17 cellular contexts compared by ENCODE assay signal in genomic region chr22:44570476-44571445, GRCh38.
A peak's percentile ranks its signal among the peaks of the same experiment; 100 is the strongest.
DNase-seq lines count a peak whose midpoint lies in the region; ATAC-seq and TF ChIP-seq lines count a peak whose summit lies in the region.
"Had no signal": no experiment of that assay in that cellular context is flagged by ENCODE, and none has a peak within 500 bp of the region (broad histone marks: within the 10 kb centered on the region; RNA-seq: fewer than 3 reads in every experiment).

No MANE protein-coding gene starts in this region.

- TF ChIP-seq EP300 in neural cell (conservative IDR thresholded peaks at IDR 0.05; ENCODE audit: poor library complexity, severe bottlenecking) = no peak

- no peaks in the 10 kb centered on the region for H3K36me3 Mint-ChIP-seq in type B pancreatic cell
- H3K36me3 Mint-ChIP-seq: CD8-positive, alpha-beta memory T cell had no signal

- H3K27ac Mint-ChIP-seq in type B pancreatic cell = no peak overlapping the region

- no peaks in the 10 kb centered on the region for H4K20me1 ChIP-seq in neural cell (ENCODE audit: insufficient read depth)

- no peak overlapping the region for H3K4me3 ChIP-seq in neural cell (ENCODE audit: low read length)

- no peaks in the 10 kb centered on the region for H3K27me3 ChIP-seq in neural cell (ENCODE audit: insufficient read depth, low read depth, low read length)

- intact Hi-C loops in cardiac septum (cut with DNase I) = no loop called here
- intact Hi-C loops in Right ventricle myocardium inferior (cut with DNase I) = no loop called here

- no peak overlapping the region for H2AFZ ChIP-seq in neural cell (ENCODE audit: low read depth, low read length)

- H3K4me3 Mint-ChIP-seq in type B pancreatic cell = no peak overlapping the region
- H3K4me3 Mint-ChIP-seq: CD8-positive, alpha-beta memory T cell had no signal

- peaks cover 26% of the 10 kb centered on the region for H3K27me3 Mint-ChIP-seq in type B pancreatic cell

- H3K36me3 ChIP-seq in neural cell (ENCODE audit: insufficient read depth, low read length) = no peaks in the 10 kb centered on the region

- H3K79me2 ChIP-seq in neural cell (replicated peaks; ENCODE audit: insufficient read depth, low read length) = no peaks in the 10 kb centered on the region

- peak overlapping the region; percentile 60 for H3K27ac ChIP-seq in neural cell (ENCODE audit: low read length)

- TF ChIP-seq CTCF in neural cell (IDR thresholded peaks at IDR 0.05; ENCODE audit: poor library complexity, severe bottlenecking) (no peak), type B pancreatic cell (conservative IDR thresholded peaks at IDR 0.05) (no peak)

- TF ChIP-seq RAD21 in neural cell (conservative IDR thresholded peaks at IDR 0.05) = no peak

- no peaks in the 10 kb centered on the region for H3K9me3 ChIP-seq in neural cell (ENCODE audit: low read length)

- H3K9me3 Mint-ChIP-seq in type B pancreatic cell = peaks cover 8% of the 10 kb centered on the region

- no peak overlapping the region for H3K4me2 ChIP-seq in neural cell (ENCODE audit: low read length)

- DNase-seq in cardiac septum (ENCODE audit: low spot score) (peak; percentile 65), Right ventricle myocardium inferior (ENCODE audit: missing footprints) (no peak), islet precursor cell (peak; percentile 43), type B pancreatic cell (ENCODE audit: extremely low spot score, unreplicated experiment) (peak; percentile 62), COLO668 (lab: John Stamatoyannopoulos, UW; ENCODE audit: unreplicated experiment) (no peak), globus pallidus (ENCODE audit: low spot score) (no peak)
- DNase-seq: ACHN; C1 segment of cervical spinal cord; CD8-positive, alpha-beta memory T cell; DMS79; NCI-H1417 treated with DMSO at 0.1 percent for 48 hours; NCI-H1930; NCI-H526; PC-3; RPMI8226 had no signal

- H3K9me2 ChIP-seq in neural cell (ENCODE audit: insufficient read depth, low read length) = no peaks in the 10 kb centered on the region

- no peaks in the 10 kb centered on the region for H3F3A ChIP-seq in neural cell (ENCODE audit: insufficient read depth, low read length, poor library complexity, severe bottlenecking)

- ATAC-seq in Right ventricle myocardium inferior (no peak), HG03039 (IDR thresholded peaks at IDR 0.05; ENCODE audit: unreplicated experiment) (no peak)
- ATAC-seq: PC-3 had no signal

- peaks cover 19% of the 10 kb centered on the region for H3K4me1 Mint-ChIP-seq in type B pancreatic cell (ENCODE audit: unreplicated experiment)

- peak overlapping the region; percentile 39 for H3K9ac ChIP-seq in neural cell (ENCODE audit: low read length)

TF ChIP-seq in neural cell, 6 proteins besides CTCF, POLR2A, EP300 and RAD21:
- TF ChIP-seq REST (IDR thresholded peaks at IDR 0.05; ENCODE audit: borderline replicate concordance) (no peak), POLR2AphosphoS5 (IDR thresholded peaks at IDR 0.05) (no peak), TAF1 (IDR thresholded peaks at IDR 0.05; ENCODE audit: low read depth) (no peak), SMC3 (conservative IDR thresholded peaks at IDR 0.05; ENCODE audit: poor library complexity) (no peak), EZH2 (IDR thresholded peaks at IDR 0.05; ENCODE audit: borderline replicate concordance, insufficient read depth, low read length, poor library complexity, severe bottlenecking) (no peak), MXI1 (conservative IDR thresholded peaks at IDR 0.05; ENCODE audit: poor library complexity, severe bottlenecking) (no peak)

Comparison
In these comparisons a context has a peak if more than half of its experiments do, and no peak if none do; other contexts are left out.
1. DNase-seq: peak in cardiac septum (single experiment), islet precursor cell (single experiment) and type B pancreatic cell (single experiment); none in Right ventricle myocardium inferior (single experiment), COLO668 (single experiment) and globus pallidus (single experiment).